8 cellular contexts compared by ENCODE assay signal in genomic region chr14:61478971-61479473, GRCh38.
DNase-seq lines count a peak whose midpoint lies in the region; ATAC-seq and TF ChIP-seq lines count a peak whose summit lies in the region.

No MANE protein-coding gene starts in this region.

- H3K27me3 ChIP-seq in CD4-positive, alpha-beta T cell (ENCODE audit: control insufficient read depth, insufficient read depth, low read length) = no peaks in the 10 kb centered on the region
- H3K27me3 ChIP-seq in colonic mucosa (no peaks in the 10 kb centered on the region), thyroid gland (no peaks in the 10 kb centered on the region)

- peak overlapping the region; percentile 84 for H3K27ac Mint-ChIP-seq in CD4-positive, alpha-beta T cell
- peak overlapping the region; percentile 88 to 99 (median 97) for H3K27ac Mint-ChIP-seq in IgD-negative memory B cell

- H3K9ac ChIP-seq in colonic mucosa (ENCODE audit: low read depth in 2 of 2, low read length in 2 of 2) = peak overlapping the region in 1 of 2 donors; percentile 30

- H3K4me1 ChIP-seq in colonic mucosa = no peaks in the 10 kb centered on the region
- peaks cover 27 to 57% of the 10 kb centered on the region in 2 donors for H3K4me1 ChIP-seq in thyroid gland

- CTCF ChIA-PET in CD4-positive, alpha-beta T cell (lab: Charles Lee) = interaction anchor here (0.7 to 2.4 kb wide), 4 partner anchors 12 to 20 kb away, joined by 3 to 6 read pairs (median 3); no protein-coding TSS in a partner anchor

- H3K4me3 ChIP-seq in colonic mucosa (no peak overlapping the region), thyroid gland (replicated peaks in 1 of 3) (no peak overlapping the region)

- TF ChIP-seq CTCF in CD4-positive, alpha-beta T cell (IDR thresholded peaks at IDR 0.05) = no peak
- TF ChIP-seq CTCF in colonic mucosa (IDR thresholded peaks at IDR 0.05) (no peak), thyroid gland (IDR thresholded peaks at IDR 0.05) (no peak)

- H3K36me3 ChIP-seq in colonic mucosa (no peaks in the 10 kb centered on the region), thyroid gland (no peaks in the 10 kb centered on the region)

- no peak for TF ChIP-seq POLR2A in thyroid gland (IDR thresholded peaks at IDR 0.05)

- no peaks in the 10 kb centered on the region for H3K9me3 ChIP-seq in CD4-positive, alpha-beta T cell (ENCODE audit: control insufficient read depth, low read length)
- no peaks in the 10 kb centered on the region for H3K9me3 ChIP-seq in colonic mucosa
- H3K9me3 ChIP-seq in thyroid gland = no peaks in the 10 kb centered on the region

- WGBS in thyroid gland, 2 donors = 61 to 68% methylated on average over 6 of the region's 6 CpGs

- H3K27ac ChIP-seq in CD4-positive, alpha-beta T cell (ENCODE audit: low read depth, low read length) = peak overlapping the region; percentile 97
- H3K27ac ChIP-seq in colonic mucosa (peak overlapping the region; percentile 73), thyroid gland (peak overlapping the region; percentile 44 to 89 (median 84))

- H3K27me3 Mint-ChIP-seq in CD4-positive, alpha-beta T cell = no peaks in the 10 kb centered on the region
- no peaks in the 10 kb centered on the region for H3K27me3 Mint-ChIP-seq in IgD-negative memory B cell

- DNase-seq in CD4-positive, alpha-beta T cell = peak in 2 of 10 experiments; percentile 21 to 29
- DNase-seq in colonic mucosa (no peak), thyroid gland (peak in 1 of 2 donors; percentile 27), NCI-H526 (lab: John Stamatoyannopoulos, UW) (no peak), DMS153 (lab: John Stamatoyannopoulos, UW) (no peak), KBM-7 (no peak)

- peaks cover 92% of the 10 kb centered on the region for H3K4me1 Mint-ChIP-seq in CD4-positive, alpha-beta T cell (ENCODE audit: low read depth)
- peaks cover 36 to 69% (median 48%) of the 10 kb centered on the region in 3 donors for H3K4me1 Mint-ChIP-seq in IgD-negative memory B cell

- POLR2A ChIA-PET in CD4-positive, alpha-beta T cell (lab: Charles Lee) = interaction anchor here (0.6 to 13.5 kb wide), 15 partner anchors 11 to 241 kb away, joined by 3 to 124 read pairs (median 4); partner anchors contain the start of gene HIF1A

- intact Hi-C loops in CD4-positive, alpha-beta T cell (cut with DNase I, micrococcal nuclease) = loop anchor here in 1 of 2 experiments (5.0 kb wide), 2 partner anchors 93 to 193 kb away; no protein-coding TSS in a partner anchor
- intact Hi-C loops in colonic mucosa (cut with DNase I) = no loop called here
- intact Hi-C loops in thyroid gland (cut with DNase I) = no loop called here

- in situ Hi-C loops in KBM-7 (cut with MboI; ENCODE audit: low pct_unique_long_range_greater_than_20kb, low sequenced_read_pairs) = loop anchor here (10.0 kb wide), 1 partner anchor 256 kb away; no protein-coding TSS in a partner anchor

- ATAC-seq in CD4-positive, alpha-beta T cell (ENCODE audit: poor library complexity) = no peak
- ATAC-seq in GM19467 (IDR thresholded peaks at IDR 0.05; ENCODE audit: unreplicated experiment) = peak; percentile 44

- H3K36me3 Mint-ChIP-seq in CD4-positive, alpha-beta T cell (ENCODE audit: low read depth) = peaks cover 74% of the 10 kb centered on the region
- peaks cover 3% of the 10 kb centered on the region for H3K36me3 Mint-ChIP-seq in IgD-negative memory B cell

- H3K9me3 Mint-ChIP-seq in CD4-positive, alpha-beta T cell = no peaks in the 10 kb centered on the region
- no peaks in the 10 kb centered on the region for H3K9me3 Mint-ChIP-seq in IgD-negative memory B cell

- peak overlapping the region; percentile 62 for H3K4me3 Mint-ChIP-seq in CD4-positive, alpha-beta T cell
- H3K4me3 Mint-ChIP-seq in IgD-negative memory B cell = peak overlapping the region; percentile 47 to 76 (median 72)
